18 cellular contexts compared by ENCODE assay signal in the genomic region with DNA sequence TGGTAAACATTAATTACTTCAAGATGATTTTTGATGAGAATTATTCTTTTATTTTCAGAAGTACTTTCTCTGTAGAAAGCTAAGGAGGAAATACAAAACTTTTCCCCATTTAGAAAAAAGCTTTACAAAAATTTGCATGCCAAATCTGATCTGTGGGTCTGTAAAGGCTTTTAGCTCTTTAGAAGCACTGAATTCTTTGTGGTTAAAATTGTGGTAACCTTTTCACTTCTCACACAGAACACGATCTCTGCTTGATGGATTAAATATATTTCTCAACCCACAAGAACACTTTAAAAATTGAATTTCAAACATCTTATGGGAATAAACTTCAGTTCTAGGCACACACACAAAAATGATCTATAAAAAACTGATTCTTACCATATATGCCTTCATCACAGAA.
DNase-seq lines count a peak whose midpoint lies in the region; ATAC-seq and FAIRE-seq lines count a peak whose summit lies in the region.
"Had no signal": no experiment of that assay in that cellular context is flagged by ENCODE, and none has a peak within 500 bp of the region (broad histone marks: within the 10 kb centered on the region; RNA-seq: fewer than 3 reads in every experiment).

No MANE protein-coding gene starts in this region.

- CTCF ChIA-PET in CD4-positive, alpha-beta memory T cell (lab: Charles Lee; ENCODE audit: partially characterized antibody): no interaction called here

- no peaks in the 10 kb centered on the region for H3K9me3 ChIP-seq in CD4-positive, alpha-beta memory T cell (ENCODE audit: control insufficient read depth in 1 of 2, low read length in 2 of 2)
- no peaks in the 10 kb centered on the region for H3K9me3 ChIP-seq in adipocyte (ENCODE audit: control insufficient read depth, low read length)
- H3K9me3 ChIP-seq in aorta (ENCODE audit: control insufficient read depth, low read length): no peaks in the 10 kb centered on the region
- H3K9me3 ChIP-seq: heart right ventricle, ovary, thoracic aorta had no signal

- H3K4me1 ChIP-seq in CD4-positive, alpha-beta memory T cell (ENCODE audit: insufficient read depth, low read length): peaks cover 8% of the 10 kb centered on the region
- H3K4me1 ChIP-seq in adipocyte (ENCODE audit: control insufficient read depth, insufficient read depth, low read length): peaks cover 14% of the 10 kb centered on the region
- no peaks in the 10 kb centered on the region for H3K4me1 ChIP-seq in aorta (ENCODE audit: control insufficient read depth in 1 of 2, insufficient read depth in 2 of 2, low read length in 2 of 2)
- H3K4me1 ChIP-seq: heart right ventricle had no signal

- no peak overlapping the region for H3K9ac ChIP-seq in adipocyte (ENCODE audit: low read length)

- H3K27ac Mint-ChIP-seq in CD4-positive, alpha-beta memory T cell: peak overlapping the region in 4 of 7 donors; percentile 41 to 92 (median 52)
- H3K27ac Mint-ChIP-seq in memory B cell: peak overlapping the region; percentile 47
- H3K27ac Mint-ChIP-seq: stimulated activated naive B cell treated with anti-CD40 and anti-IgM and Interleukin-4, amounts not matched to agents 10 μg/mL and 1 μg/mL and 100 μg/mL, for 72 hours had no signal

- peak; percentile 48 for ATAC-seq in HG03432 (IDR thresholded peaks at IDR 0.05; ENCODE audit: unreplicated experiment)
- no peak for ATAC-seq in memory B cell (ENCODE audit: low read depth)
- no peak for ATAC-seq in aorta (ENCODE audit: low FRiP score)
- no peak for ATAC-seq in HG02852 (IDR thresholded peaks at IDR 0.05; ENCODE audit: unreplicated experiment)
- ATAC-seq: heart right ventricle; HepG2; sciatic nerve; stimulated activated naive B cell treated with anti-CD40 and anti-IgM and Interleukin-4, amounts not matched to agents 10 μg/mL and 1 μg/mL and 100 μg/mL, for 72 hours had no signal

- no peak overlapping the region for H3K4me3 ChIP-seq in CD4-positive, alpha-beta memory T cell (ENCODE audit: low read length in 2 of 2)
- H3K4me3 ChIP-seq in adipocyte (ENCODE audit: low read length) (no peak overlapping the region), aorta (ENCODE audit: low read length in 2 of 2) (no peak overlapping the region)
- H3K4me3 ChIP-seq: heart right ventricle, ovary, thoracic aorta had no signal

- H3K36me3 ChIP-seq in CD4-positive, alpha-beta memory T cell (ENCODE audit: insufficient read depth, low read length): peaks cover 26% of the 10 kb centered on the region
- H3K36me3 ChIP-seq in adipocyte (ENCODE audit: control insufficient read depth, insufficient read depth, low read length, severe bottlenecking) (peaks cover 16% of the 10 kb centered on the region), aorta (ENCODE audit: control insufficient read depth in 1 of 2, insufficient read depth in 2 of 2, low read length in 1 of 2) (peaks cover 2 to 4% of the 10 kb centered on the region in 2 donors)
- H3K36me3 ChIP-seq: ovary had no signal

- H3K4me1 Mint-ChIP-seq in CD4-positive, alpha-beta memory T cell: peaks cover 7 to 15% (median 10%) of the 10 kb centered on the region in 4 donors
- H3K4me1 Mint-ChIP-seq in memory B cell: peaks cover 9% of the 10 kb centered on the region

- no peaks in the 10 kb centered on the region for H3K27me3 Mint-ChIP-seq in CD4-positive, alpha-beta memory T cell
- H3K27me3 Mint-ChIP-seq in memory B cell: no peaks in the 10 kb centered on the region
- H3K27me3 Mint-ChIP-seq: stimulated activated naive B cell treated with anti-CD40 and anti-IgM and Interleukin-4, amounts not matched to agents 10 μg/mL and 1 μg/mL and 100 μg/mL, for 72 hours had no signal

- H3K36me3 Mint-ChIP-seq in CD4-positive, alpha-beta memory T cell: peaks cover 42 to 63% of the 10 kb centered on the region in 2 donors
- H3K36me3 Mint-ChIP-seq in memory B cell: peaks cover 23% of the 10 kb centered on the region

- no peak for FAIRE-seq in HTR-8/SVneo (lab: Jason Lieb, UNC)
- FAIRE-seq: HepG2 had no signal

- intact Hi-C loops in CD4-positive, alpha-beta memory T cell (cut with micrococcal nuclease): no loop called here
- intact Hi-C loops in aorta (cut with DNase I): no loop called here

- DNase-seq in CD4-positive, alpha-beta memory T cell: no peak
- DNase-seq in adipocyte (ENCODE audit: low read depth): peak; percentile 35
- DNase-seq in memory B cell (ENCODE audit: low spot score in 2 of 2): no peak
- no peak for DNase-seq in aorta
- DNase-seq in HTR-8/SVneo (ENCODE audit: insufficient read length, low spot score): no peak
- DNase-seq: activated effector memory CD4-positive, alpha-beta T cell treated with Interleukin-2 at 50 U/mL for 16 hours; amygdala; Calu3; cerebellar nuclear complex; HCEC 1CT; heart right ventricle; ovary; stimulated activated naive B cell treated with anti-CD40 and anti-IgM and Interleukin-4, amounts not matched to agents 10 μg/mL and 1 μg/mL and 100 μg/mL, for 72 hours had no signal

- H3K27ac ChIP-seq in CD4-positive, alpha-beta memory T cell (ENCODE audit: low read depth, low read length): no peak overlapping the region
- no peak overlapping the region for H3K27ac ChIP-seq in aorta (ENCODE audit: low read depth in 1 of 2, low read length in 2 of 2)
- H3K27ac ChIP-seq: heart right ventricle, ovary, thoracic aorta had no signal

- H3K4me3 Mint-ChIP-seq in CD4-positive, alpha-beta memory T cell: peak overlapping the region in 1 of 8 donors; percentile 41
- no peak overlapping the region for H3K4me3 Mint-ChIP-seq in memory B cell
- H3K4me3 Mint-ChIP-seq: stimulated activated naive B cell treated with anti-CD40 and anti-IgM and Interleukin-4, amounts not matched to agents 10 μg/mL and 1 μg/mL and 100 μg/mL, for 72 hours had no signal

- H3K27me3 ChIP-seq in CD4-positive, alpha-beta memory T cell (ENCODE audit: insufficient read depth, low read length): no peaks in the 10 kb centered on the region
- no peaks in the 10 kb centered on the region for H3K27me3 ChIP-seq in adipocyte (replicated peaks; ENCODE audit: control insufficient read depth, insufficient read depth, low read length)
- H3K27me3 ChIP-seq in aorta (ENCODE audit: control insufficient read depth in 1 of 2, insufficient read depth in 2 of 2, low read length in 1 of 2): no peaks in the 10 kb centered on the region
- H3K27me3 ChIP-seq: heart right ventricle, ovary had no signal

- 59 to 80% methylated on average over 1 of the region's 1 CpG for WGBS in aorta, 2 donors

- POLR2A ChIA-PET in CD4-positive, alpha-beta memory T cell (lab: Charles Lee; ENCODE audit: partially characterized antibody): no interaction called here

- H3K9me3 Mint-ChIP-seq in CD4-positive, alpha-beta memory T cell: no peaks in the 10 kb centered on the region
- no peaks in the 10 kb centered on the region for H3K9me3 Mint-ChIP-seq in memory B cell
- H3K9me3 Mint-ChIP-seq: stimulated activated naive B cell treated with anti-CD40 and anti-IgM and Interleukin-4, amounts not matched to agents 10 μg/mL and 1 μg/mL and 100 μg/mL, for 72 hours had no signal
